1 cellular context compared by ENCODE assay signal in genomic region chr15:36590838-36591237, GRCh38.
TF ChIP-seq lines count a peak whose summit lies in the region.

No MANE protein-coding gene starts in this region.

TF ChIP-seq in HepG2, 621 proteins besides CTCF, POLR2A, EP300 and RAD21 (continued from another document):
- TF ChIP-seq ZNF580 (CRISPR knock-in tag; IDR thresholded peaks at IDR 0.05; ENCODE audit: borderline replicate concordance, low read depth) (no peak), ZNF281 (CRISPR knock-in tag; IDR thresholded peaks at IDR 0.05; ENCODE audit: borderline replicate concordance) (no peak), RELA (CRISPR knock-in tag; IDR thresholded peaks at IDR 0.05) (no peak), ZNF773 (CRISPR knock-in tag; IDR thresholded peaks at IDR 0.05; ENCODE audit: borderline replicate concordance) (no peak), AKAP8 (CRISPR knock-in tag; IDR thresholded peaks at IDR 0.05) (no peak)
